In genomic region chr22:21790359-21790758, GRCh38 we compare ENCODE assay signal across 1 cellular context.
TF ChIP-seq lines count a peak whose summit lies in the region.

No MANE protein-coding gene starts in this region.

TF ChIP-seq in K562, 482 proteins besides CTCF, POLR2A, EP300 and RAD21 (continued from another document):
- TF ChIP-seq RBM39 (optimal IDR thresholded peaks at IDR 0.05; ENCODE audit: low read depth, low read length) (no peak), E2F4 (CRISPR knock-in tag; IDR thresholded peaks at IDR 0.05; ENCODE audit: low read depth) (0 out of 2 replicates have a peak, but pooled peaks have one; percentile 37), MYNN (IDR thresholded peaks at IDR 0.05) (no peak), MYNN (CRISPR knock-in tag; IDR thresholded peaks at IDR 0.05) (no peak), FOS (IDR thresholded peaks at IDR 0.05; ENCODE audit: extremely low read depth, insufficient read length) (no peak), TCF7 (IDR thresholded peaks at IDR 0.05; ENCODE audit: borderline replicate concordance) (no peak), CEBPG (CRISPR knock-in tag; IDR thresholded peaks at IDR 0.05) (0 out of 2 replicates have a peak, but pooled peaks have one; percentile 53), CEBPG (tag; conservative IDR thresholded peaks at IDR 0.05 in 1 of 2, IDR thresholded peaks at IDR 0.05 in 1 of 2) (no peak), DIDO1 (tag; IDR thresholded peaks at IDR 0.05; ENCODE audit: low read depth) (no peak)
- TF ChIP-seq, protein P1, sequence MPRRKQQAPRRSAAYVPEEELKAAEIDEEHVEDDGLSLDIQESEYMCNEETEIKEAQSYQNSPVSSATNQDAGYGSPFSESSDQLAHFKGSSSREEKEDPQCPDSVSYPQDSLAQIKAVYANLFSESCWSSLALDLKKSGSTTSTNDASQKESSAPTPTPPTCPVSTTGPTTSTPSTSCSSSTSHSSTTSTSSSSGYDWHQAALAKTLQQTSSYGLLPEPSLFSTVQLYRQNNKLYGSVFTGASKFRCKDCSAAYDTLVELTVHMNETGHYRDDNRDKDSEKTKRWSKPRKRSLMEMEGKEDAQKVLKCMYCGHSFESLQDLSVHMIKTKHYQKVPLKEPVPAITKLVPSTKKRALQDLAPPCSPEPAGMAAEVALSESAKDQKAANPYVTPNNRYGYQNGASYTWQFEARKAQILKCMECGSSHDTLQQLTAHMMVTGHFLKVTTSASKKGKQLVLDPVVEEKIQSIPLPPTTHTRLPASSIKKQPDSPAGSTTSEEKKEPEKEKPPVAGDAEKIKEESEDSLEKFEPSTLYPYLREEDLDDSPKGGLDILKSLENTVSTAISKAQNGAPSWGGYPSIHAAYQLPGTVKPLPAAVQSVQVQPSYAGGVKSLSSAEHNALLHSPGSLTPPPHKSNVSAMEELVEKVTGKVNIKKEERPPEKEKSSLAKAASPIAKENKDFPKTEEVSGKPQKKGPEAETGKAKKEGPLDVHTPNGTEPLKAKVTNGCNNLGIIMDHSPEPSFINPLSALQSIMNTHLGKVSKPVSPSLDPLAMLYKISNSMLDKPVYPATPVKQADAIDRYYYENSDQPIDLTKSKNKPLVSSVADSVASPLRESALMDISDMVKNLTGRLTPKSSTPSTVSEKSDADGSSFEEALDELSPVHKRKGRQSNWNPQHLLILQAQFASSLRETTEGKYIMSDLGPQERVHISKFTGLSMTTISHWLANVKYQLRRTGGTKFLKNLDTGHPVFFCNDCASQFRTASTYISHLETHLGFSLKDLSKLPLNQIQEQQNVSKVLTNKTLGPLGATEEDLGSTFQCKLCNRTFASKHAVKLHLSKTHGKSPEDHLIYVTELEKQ (CRISPR knock-in tag; IDR thresholded peaks at IDR 0.05) = no peak
TF ChIP-seq in K562: peak in this region for 3.
